ENCODE assay signal across 22 cellular contexts in genomic region chrX:131084145-131084544, GRCh38. TPM values are rescaled to one million over a fixed set of nuclear protein-coding genes. Genes with fewer than 3 reads are reported as not detected.
"Had no signal": no experiment of that assay in that cellular context is flagged by ENCODE, and none has a peak within 500 bp of the region (broad histone marks: within the 10 kb centered on the region; RNA-seq: fewer than 3 reads in every experiment).

No MANE protein-coding gene starts in this region.

- H3K36me3 ChIP-seq: colonic mucosa, left ventricle myocardium inferior, spleen, thoracic aorta had no signal

- H3K4me1 ChIP-seq: colonic mucosa, left ventricle myocardium inferior, spleen had no signal

- H3K9me3 Mint-ChIP-seq: stimulated activated naive CD8-positive, alpha-beta T cell treated with anti-CD3 and anti-CD28 coated beads, Interleukin-15, amount 100 ng/mL, for 72 hours had no signal

- H3K27ac Mint-ChIP-seq: naive B cell; nephron; stimulated activated naive B cell treated with anti-CD40 and anti-IgM and Interleukin-4, amounts not matched to agents 10 μg/mL and 1 μg/mL and 100 μg/mL, for 72 hours had no signal

- ATAC-seq: left cardiac atrium; sciatic nerve; stimulated activated naive B cell treated with anti-CD40 and anti-IgM and Interleukin-4, amounts not matched to agents 10 μg/mL and 1 μg/mL and 100 μg/mL, for 72 hours; stimulated activated naive CD8-positive, alpha-beta T cell treated with anti-CD3 and anti-CD28 coated beads, Interleukin-15, amount 100 ng/mL, for 72 hours had no signal

- H3K4me1 Mint-ChIP-seq: stimulated activated naive CD8-positive, alpha-beta T cell treated with anti-CD3 and anti-CD28 coated beads, Interleukin-15, amount 100 ng/mL, for 72 hours had no signal

- H3K4me3 Mint-ChIP-seq: naive B cell; stimulated activated naive B cell treated with anti-CD40 and anti-IgM and Interleukin-4, amounts not matched to agents 10 μg/mL and 1 μg/mL and 100 μg/mL, for 72 hours; stimulated activated naive CD8-positive, alpha-beta T cell treated with anti-CD3 and anti-CD28 coated beads, Interleukin-15, amount 100 ng/mL, for 72 hours had no signal

- H3K4me3 ChIP-seq: colonic mucosa, left ventricle myocardium inferior, lung, spleen, thoracic aorta had no signal

- DNase-seq: caudate nucleus; colonic mucosa; dermis blood vessel endothelial cell; foreskin melanocyte; left cardiac atrium; left ventricle myocardium inferior; mesenchymal stem cell; naive B cell; stimulated activated CD4-positive, alpha-beta T cell treated with anti-CD3 and anti-CD28 coated beads, Interleukin-15, amount 100 ng/mL, for 24 hours; stimulated activated CD4-positive, alpha-beta T cell treated with anti-CD3 and anti-CD28 coated beads, Interleukin-1b, Interleukin-23, amount 100 ng/mL, for 48 hours; stimulated activated CD4-positive, alpha-beta T cell treated with anti-CD3 and anti-CD28 coated beads, Interleukin-4, amount 100 ng/mL, for 24 hours; stimulated activated naive B cell treated with anti-CD40 and anti-IgM and Interleukin-4, amounts not matched to agents 10 μg/mL and 1 μg/mL and 100 μg/mL, for 72 hours; stimulated activated naive CD8-positive, alpha-beta T cell treated with anti-CD3 and anti-CD28 coated beads, Interleukin-15, amount 100 ng/mL, for 72 hours; trophoblast cell had no signal

- H3K9me3 ChIP-seq: colonic mucosa, left ventricle myocardium inferior, spleen, thoracic aorta had no signal

- H3K27ac ChIP-seq: colonic mucosa, left ventricle myocardium inferior, spleen, thoracic aorta had no signal

RNA-seq across cellular contexts. Expression of gene ARHGAP36, which starts 26.0 kb away (rescaled TPM):
- total RNA-seq: dermis blood vessel endothelial cell, left ventricle myocardium inferior, lung, omental fat pad, sciatic nerve, spleen, subcutaneous adipose tissue, thoracic aorta had no signal
- polyA plus RNA-seq: esophagus, lung, spleen had no signal
